In genomic region chr5:109049565-109049964, GRCh38 we compare ENCODE assay signal across 28 cellular contexts.
"Had no signal": no experiment of that assay in that cellular context is flagged by ENCODE, and none has a peak within 500 bp of the region (broad histone marks: within the 10 kb centered on the region; RNA-seq: fewer than 3 reads in every experiment).

No MANE protein-coding gene starts in this region.

- H3K9me3 Mint-ChIP-seq: memory B cell; mesothelial cell of epicardium; naive B cell; natural killer cell treated with Interleukin-12 subunit alpha and Interleukin-12 subunit beta and Interleukin-15 and Interleukin-18, amount 100 ng/mL, for 72 hours; neural progenitor cell; stimulated activated memory B cell treated with anti-CD40 and anti-IgM and Interleukin-4, amounts not matched to agents 10 μg/mL and 1 μg/mL and 100 μg/mL, for 72 hours; type B pancreatic cell had no signal

- H3K4me3 Mint-ChIP-seq: memory B cell; mesothelial cell of epicardium; naive B cell; natural killer cell treated with Interleukin-12 subunit alpha and Interleukin-12 subunit beta and Interleukin-15 and Interleukin-18, amount 100 ng/mL, for 72 hours; neural progenitor cell; stimulated activated memory B cell treated with anti-CD40 and anti-IgM and Interleukin-4, amounts not matched to agents 10 μg/mL and 1 μg/mL and 100 μg/mL, for 72 hours; type B pancreatic cell had no signal

- H3K27ac Mint-ChIP-seq: memory B cell; mesothelial cell of epicardium; natural killer cell treated with Interleukin-12 subunit alpha and Interleukin-12 subunit beta and Interleukin-15 and Interleukin-18, amount 100 ng/mL, for 72 hours; neural progenitor cell; stimulated activated memory B cell treated with anti-CD40 and anti-IgM and Interleukin-4, amounts not matched to agents 10 μg/mL and 1 μg/mL and 100 μg/mL, for 72 hours; type B pancreatic cell had no signal

- H3K27me3 Mint-ChIP-seq: memory B cell; naive B cell; natural killer cell treated with Interleukin-12 subunit alpha and Interleukin-12 subunit beta and Interleukin-15 and Interleukin-18, amount 100 ng/mL, for 72 hours; stimulated activated memory B cell treated with anti-CD40 and anti-IgM and Interleukin-4, amounts not matched to agents 10 μg/mL and 1 μg/mL and 100 μg/mL, for 72 hours; type B pancreatic cell had no signal

- ATAC-seq: foreskin keratinocyte; gastroesophageal sphincter; heart left ventricle; mucosa of descending colon; natural killer cell treated with Interleukin-12 subunit alpha and Interleukin-12 subunit beta and Interleukin-15 and Interleukin-18, amount 100 ng/mL, for 72 hours; stimulated activated memory B cell treated with anti-CD40 and anti-IgM and Interleukin-4, amounts not matched to agents 10 μg/mL and 1 μg/mL and 100 μg/mL, for 72 hours; stimulated activated naive CD8-positive, alpha-beta T cell treated with anti-CD3 and anti-CD28 coated beads, Interleukin-15, Interleukin-2, amounts not matched to agents 100 U/mL and 50 U/mL, for 24 hours had no signal

- H3K36me3 ChIP-seq: neural progenitor cell, prostate gland, right atrium auricular region had no signal

- H3K4me1 ChIP-seq: foreskin keratinocyte, heart left ventricle, neural progenitor cell, prostate gland, sigmoid colon, spleen, testis had no signal

- H2AFZ ChIP-seq: hepatocyte, neural progenitor cell had no signal

- H3K9ac ChIP-seq: neural progenitor cell had no signal

- FAIRE-seq: endothelial cell of umbilical vein had no signal

- H3K9me3 ChIP-seq: esophagus muscularis mucosa, gastroesophageal sphincter, heart left ventricle, mucosa of descending colon, prostate gland, right atrium auricular region, sigmoid colon, spleen, testis, tibial artery had no signal

- DNase-seq: dermis blood vessel endothelial cell; effector memory CD4-positive, alpha-beta T cell; foreskin keratinocyte; heart left ventricle; kidney glomerular epithelial cell; mucosa of descending colon; naive B cell; sigmoid colon; spleen; stimulated activated CD4-positive, alpha-beta T cell treated with anti-CD3 and anti-CD28 coated beads, Interleukin-4, amount 100 ng/mL, for 4 hours; stimulated activated naive CD8-positive, alpha-beta T cell treated with anti-CD3 and anti-CD28 coated beads, Interleukin-15, Interleukin-2, amounts not matched to agents 100 U/mL and 50 U/mL, for 24 hours; substantia nigra; testis; tibial artery had no signal

- H3K27me3 ChIP-seq: esophagus muscularis mucosa, foreskin keratinocyte, gastroesophageal sphincter, heart left ventricle, hepatocyte, neural progenitor cell, right atrium auricular region, sigmoid colon, spleen, testis, tibial artery had no signal

- H3K4me2 ChIP-seq: hepatocyte, neural progenitor cell had no signal

- H3K4me3 ChIP-seq: coronary artery, esophagus muscularis mucosa, gastroesophageal sphincter, heart left ventricle, hepatocyte, lung, mucosa of descending colon, neural progenitor cell, prostate gland, right atrium auricular region, sigmoid colon, spleen, testis, tibial artery had no signal

- H3K79me2 ChIP-seq: hepatocyte had no signal

- H3K36me3 Mint-ChIP-seq: natural killer cell treated with Interleukin-12 subunit alpha and Interleukin-12 subunit beta and Interleukin-15 and Interleukin-18, amount 100 ng/mL, for 72 hours had no signal

- H3K27ac ChIP-seq: coronary artery, esophagus muscularis mucosa, foreskin keratinocyte, gastroesophageal sphincter, heart left ventricle, hepatocyte, neural progenitor cell, prostate gland, right atrium auricular region, sigmoid colon, spleen, testis, tibial artery had no signal

- H3K4me1 Mint-ChIP-seq: neural progenitor cell had no signal
